In the genomic region with DNA sequence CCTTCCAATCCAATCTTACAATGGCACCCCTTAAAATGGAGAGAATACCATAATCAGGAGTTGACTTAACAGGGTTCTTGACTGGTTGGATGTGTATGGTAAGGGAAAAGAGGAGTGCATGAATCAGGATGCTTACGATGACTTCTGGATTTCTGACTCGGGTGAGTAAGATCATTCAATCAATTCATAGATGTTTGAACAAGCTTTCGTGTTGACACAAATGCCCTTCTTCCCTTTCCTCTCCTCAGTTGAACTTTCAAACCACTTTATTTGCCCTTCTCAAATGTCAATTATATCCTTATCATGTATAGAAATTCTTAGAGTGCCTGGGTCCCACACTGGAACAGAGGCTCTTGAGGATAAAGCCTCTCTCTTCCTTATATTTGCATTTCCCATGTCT, we compare ENCODE assay signal across 32 cellular contexts. TPM values are rescaled to one million over a fixed set of nuclear protein-coding genes. Genes with fewer than 3 reads are reported as not detected.
"Had no signal": no experiment of that assay in that cellular context is flagged by ENCODE, and none has a peak within 500 bp of the region (broad histone marks: within the 10 kb centered on the region; RNA-seq: fewer than 3 reads in every experiment).

No MANE protein-coding gene starts in this region.

- H3K4me1 ChIP-seq: right lobe of liver, suprapubic skin, transverse colon, vagina had no signal

- H3K4me3 ChIP-seq: dorsolateral prefrontal cortex, esophagus muscularis mucosa, heart right ventricle, lower lobe of right lung, ovary, psoas muscle, right lobe of liver, suprapubic skin, transverse colon, vagina had no signal

- DNase-seq: dorsolateral prefrontal cortex; effector CD4-positive, alpha-beta T cell; foreskin melanocyte; glutamatergic neuron; heart right ventricle; hippocampal formation; left ventricle myocardium superior; lower lobe of right lung; naive thymus-derived CD8-positive, alpha-beta T cell; nephron progenitor cell; nucleus accumbens; ovary; posterior cingulate gyrus; psoas muscle; right lobe of liver; small intestine; stimulated activated CD4-positive, alpha-beta T cell treated with anti-CD3 and anti-CD28 coated beads, Interleukin-15, amount 100 ng/mL, for 24 hours; stimulated activated CD4-positive, alpha-beta T cell treated with anti-CD3 and anti-CD28 coated beads, Interleukin-2, amount 100 ng/mL, for 48 hours; stimulated activated naive CD4-positive, alpha-beta T cell; stimulated activated naive CD8-positive, alpha-beta T cell treated with anti-CD3 and anti-CD28 coated beads, Interleukin-15, amount 100 ng/mL, for 72 hours; transverse colon had no signal

- FAIRE-seq: colon, islet of Langerhans, small intestine had no signal

- ATAC-seq: heart right ventricle; left ventricle myocardium superior; lower lobe of right lung; naive thymus-derived CD8-positive, alpha-beta T cell; psoas muscle; right lobe of liver; stimulated activated naive CD8-positive, alpha-beta T cell treated with anti-CD3 and anti-CD28 coated beads, Interleukin-15, amount 100 ng/mL, for 72 hours had no signal

- H3K9me3 ChIP-seq: esophagus muscularis mucosa, heart right ventricle, lower lobe of right lung, ovary, psoas muscle, right lobe of liver, suprapubic skin, transverse colon, vagina had no signal

- H3K27me3 ChIP-seq: dorsolateral prefrontal cortex, esophagus muscularis mucosa, heart right ventricle, ovary, right lobe of liver, suprapubic skin, transverse colon, vagina had no signal

- H3K27ac ChIP-seq: dorsolateral prefrontal cortex, esophagus muscularis mucosa, heart right ventricle, lower lobe of right lung, ovary, right lobe of liver, suprapubic skin, transverse colon, vagina had no signal

- H3K36me3 ChIP-seq: esophagus muscularis mucosa, heart right ventricle, lower lobe of right lung, ovary, right lobe of liver, suprapubic skin, transverse colon, vagina had no signal

RNA-seq across cellular contexts. Expression of a gene that starts 25.9 kb away (rescaled TPM):
- total RNA-seq: epithelial cell of proximal tubule; esophagus muscularis mucosa; fibroblast of lung; left ventricle myocardium superior; lower lobe of right lung; mesenteric fat pad; myocyte; naive thymus-derived CD8-positive, alpha-beta T cell; renal cortical epithelial cell; suprapubic skin; transverse colon; ureter; vagina had no signal
- polyA plus RNA-seq: fibroblast of lung; naive thymus-derived CD8-positive, alpha-beta T cell; small intestine had no signal
